ENCODE assay signal across 29 cellular contexts in the genomic region with DNA sequence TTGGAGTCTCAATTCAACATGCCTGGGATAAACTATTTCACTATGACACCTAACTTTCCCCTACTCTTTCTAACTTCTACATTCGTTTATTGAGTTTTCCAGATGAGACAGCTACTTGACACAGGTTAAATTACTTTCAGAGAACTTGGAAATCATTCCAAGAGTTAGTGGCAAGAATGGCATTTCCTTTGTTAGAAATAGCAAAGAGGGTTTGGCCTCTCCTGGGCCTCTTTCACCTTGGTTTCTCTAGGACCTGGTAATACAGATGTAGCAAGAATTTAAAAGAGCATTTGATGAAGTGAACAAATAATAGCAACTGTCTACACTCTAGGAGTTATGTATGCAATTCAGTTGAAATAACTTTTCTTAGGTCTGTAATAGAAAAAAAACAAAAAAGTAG.
DNase-seq lines count a peak whose midpoint lies in the region; FAIRE-seq and TF ChIP-seq lines count a peak whose summit lies in the region.
"Had no signal": no experiment of that assay in that cellular context is flagged by ENCODE, and none has a peak within 500 bp of the region (broad histone marks: within the 10 kb centered on the region; RNA-seq: fewer than 3 reads in every experiment).

No MANE protein-coding gene starts in this region.

- H2AFZ ChIP-seq in astrocyte (ENCODE audit: low read depth, low read length) (no peak overlapping the region), trophoblast cell (ENCODE audit: insufficient read depth, low read length, poor library complexity) (no peak overlapping the region)

- H3K27ac ChIP-seq in astrocyte (ENCODE audit: low read depth, low read length) (no peak overlapping the region), trophoblast cell (ENCODE audit: low read depth, low read length) (no peak overlapping the region)
- H3K27ac ChIP-seq: adrenal gland, lower lobe of right lung had no signal

- no peaks in the 10 kb centered on the region for H3K27me3 ChIP-seq in astrocyte (ENCODE audit: insufficient read depth, low read length)
- no peaks in the 10 kb centered on the region for H3K27me3 ChIP-seq in trophoblast cell (ENCODE audit: insufficient read depth, low read length)
- H3K27me3 ChIP-seq: adrenal gland had no signal

- no peaks in the 10 kb centered on the region for H3K79me1 ChIP-seq in trophoblast cell (ENCODE audit: low read length)

- H3K9me3 Mint-ChIP-seq in HFFc6 (no peaks in the 10 kb centered on the region), astrocyte (ENCODE audit: unreplicated experiment) (no peaks in the 10 kb centered on the region)
- H3K9me3 Mint-ChIP-seq: activated T-cell treated with anti-CD3 and anti-CD28 coated beads, Interleukin-2, amount 50 U/mL, for 24 hours; neural crest cell; stimulated activated naive CD8-positive, alpha-beta T cell treated with anti-CD3 and anti-CD28 coated beads, Interleukin-15, Interleukin-2, amounts not matched to agents 100 ng/mL and 50 ng/mL, for 24 hours had no signal

- H2BK120ac ChIP-seq in trophoblast cell (ENCODE audit: insufficient read depth, low read length, poor library complexity) = no peak overlapping the region

- H3K4me1 ChIP-seq in astrocyte (ENCODE audit: insufficient read depth, low read length) (peaks cover 5% of the 10 kb centered on the region), trophoblast cell (ENCODE audit: control insufficient read depth in 1 of 2, insufficient read depth in 2 of 2, low read length in 2 of 2) (no peaks in the 10 kb centered on the region)
- H3K4me1 ChIP-seq: adrenal gland, lower lobe of right lung had no signal

- no peak overlapping the region for H3K27ac Mint-ChIP-seq in HFFc6
- H3K27ac Mint-ChIP-seq in astrocyte (ENCODE audit: unreplicated experiment) = no peak overlapping the region
- H3K27ac Mint-ChIP-seq: activated T-cell treated with anti-CD3 and anti-CD28 coated beads, Interleukin-2, amount 50 U/mL, for 24 hours; CD4-positive, alpha-beta memory T cell; stimulated activated naive CD8-positive, alpha-beta T cell treated with anti-CD3 and anti-CD28 coated beads, Interleukin-15, Interleukin-2, amounts not matched to agents 100 ng/mL and 50 ng/mL, for 24 hours had no signal

- H4K20me1 ChIP-seq in astrocyte (ENCODE audit: insufficient read depth, low read length) = no peaks in the 10 kb centered on the region

- H3K4me3 Mint-ChIP-seq in HFFc6 (no peak overlapping the region), astrocyte (ENCODE audit: unreplicated experiment) (no peak overlapping the region)
- H3K4me3 Mint-ChIP-seq: activated T-cell treated with anti-CD3 and anti-CD28 coated beads, Interleukin-2, amount 50 U/mL, for 24 hours; CD4-positive, alpha-beta memory T cell; neural crest cell; stimulated activated naive CD8-positive, alpha-beta T cell treated with anti-CD3 and anti-CD28 coated beads, Interleukin-15, Interleukin-2, amounts not matched to agents 100 ng/mL and 50 ng/mL, for 24 hours had no signal

- no CpG with 5 or more reads among the region's 1 CpG for WGBS in trophoblast cell (ENCODE audit: extremely low coverage, insufficient coverage, insufficient read length)

- peak; percentile 1 for DNase-seq in HFFc6
- DNase-seq in astrocyte (ENCODE audit: low read depth) = peak; percentile 69
- DNase-seq in fibroblast of the aortic adventitia (ENCODE audit: low read depth) = peak; percentile 34
- peak; percentile 66 for DNase-seq in renal cortical epithelial cell (ENCODE audit: low read depth)
- no peak for DNase-seq in trophoblast cell
- no peak for DNase-seq in stimulated activated CD4-positive, alpha-beta T cell treated with anti-CD3 and anti-CD28 coated beads, Interleukin-15, amount 100 ng/mL, for 24 hours
- DNase-seq in amniotic stem cell (lab: John Stamatoyannopoulos, UW) = no peak
- DNase-seq: activated CD4-positive, alpha-beta T cell treated with anti-CD3 and anti-CD28 coated beads for 4 hours; activated CD8-positive, alpha-beta memory T cell treated with anti-CD3 and anti-CD28 coated beads for 24 hours; activated gamma-delta T cell treated with Interleukin-2 at 50 U/mL for 16 hours; activated T-cell treated with anti-CD3 and anti-CD28 coated beads, Interleukin-2, amount 50 U/mL, for 24 hours; adrenal gland; caudate nucleus; CD4-positive, alpha-beta memory T cell; DMS153; foreskin melanocyte; GDM1; hypothalamus; islet precursor cell; lower lobe of right lung; NCI-H1092 treated with DMSO at 0.1 percent for 48 hours; NCI-H187 treated with DMSO at 0.1 percent for 48 hours; NCI-H69; posterior cingulate gyrus; SK-N-SH; T-helper 2 cell had no signal

- H3K27me3 Mint-ChIP-seq in HFFc6 (ENCODE audit: insufficient read depth) (no peaks in the 10 kb centered on the region), astrocyte (ENCODE audit: low read depth, unreplicated experiment) (no peaks in the 10 kb centered on the region)
- H3K27me3 Mint-ChIP-seq: activated T-cell treated with anti-CD3 and anti-CD28 coated beads, Interleukin-2, amount 50 U/mL, for 24 hours; CD4-positive, alpha-beta memory T cell; stimulated activated naive CD8-positive, alpha-beta T cell treated with anti-CD3 and anti-CD28 coated beads, Interleukin-15, Interleukin-2, amounts not matched to agents 100 ng/mL and 50 ng/mL, for 24 hours had no signal

- peak overlapping the region; percentile 34 for H3K4me2 ChIP-seq in astrocyte (ENCODE audit: low read length)
- no peak overlapping the region for H3K4me2 ChIP-seq in trophoblast cell (ENCODE audit: low read length)
- H3K4me2 ChIP-seq: SK-N-SH had no signal

- H2BK5ac ChIP-seq in trophoblast cell (ENCODE audit: low read depth, low read length, poor library complexity) = no peak overlapping the region

- H3K4me3 ChIP-seq in astrocyte (ENCODE audit: insufficient read depth, low read depth, low read length) (no peak overlapping the region), fibroblast of the aortic adventitia (ENCODE audit: low read depth, low read length) (no peak overlapping the region), trophoblast cell (ENCODE audit: low read depth, low read length) (no peak overlapping the region)
- H3K4me3 ChIP-seq: adrenal gland, lower lobe of right lung had no signal

- no peak overlapping the region for H3K23ac ChIP-seq in trophoblast cell (ENCODE audit: low read length)

- no peak overlapping the region for H3K9ac ChIP-seq in astrocyte (ENCODE audit: low read length)
- H3K9ac ChIP-seq in trophoblast cell (ENCODE audit: low read length) = no peak overlapping the region
- H3K9ac ChIP-seq: SK-N-SH had no signal

- H4K12ac ChIP-seq in trophoblast cell (ENCODE audit: low read depth, low read length) = no peak overlapping the region

- H3K4me1 Mint-ChIP-seq in HFFc6 (ENCODE audit: low read depth) (peaks cover 10% of the 10 kb centered on the region), astrocyte (ENCODE audit: low read depth, unreplicated experiment) (peaks cover 5% of the 10 kb centered on the region)
- H3K4me1 Mint-ChIP-seq: CD4-positive, alpha-beta memory T cell; neural crest cell had no signal

- H3K9me3 ChIP-seq in astrocyte (ENCODE audit: insufficient read depth, low read depth, low read length) (no peaks in the 10 kb centered on the region), trophoblast cell (ENCODE audit: insufficient read depth, low read depth, low read length) (no peaks in the 10 kb centered on the region)
- H3K9me3 ChIP-seq: adrenal gland, lower lobe of right lung, SK-N-SH had no signal

- H3K18ac ChIP-seq in trophoblast cell (ENCODE audit: low read length) = no peak overlapping the region

- no peak overlapping the region for H3K4ac ChIP-seq in trophoblast cell (ENCODE audit: low read depth, low read length)

- no peaks in the 10 kb centered on the region for H3K36me3 ChIP-seq in astrocyte (ENCODE audit: insufficient read depth, low read length)
- H3K36me3 ChIP-seq in trophoblast cell (ENCODE audit: control insufficient read depth in 1 of 2, insufficient read depth in 2 of 2, low read length in 2 of 2) = no peaks in the 10 kb centered on the region
- H3K36me3 ChIP-seq: adrenal gland, lower lobe of right lung had no signal

- no peak overlapping the region for H2AK5ac ChIP-seq in trophoblast cell (ENCODE audit: low read length)

- no peak overlapping the region for H4K8ac ChIP-seq in trophoblast cell (ENCODE audit: low read depth, low read length)

- H3K36me3 Mint-ChIP-seq in HFFc6 (ENCODE audit: low read depth) (no peaks in the 10 kb centered on the region), astrocyte (ENCODE audit: low read depth, unreplicated experiment) (no peaks in the 10 kb centered on the region)
- H3K36me3 Mint-ChIP-seq: CD4-positive, alpha-beta memory T cell had no signal

- TF ChIP-seq CTCF in HFFc6 (IDR thresholded peaks at IDR 0.05) (no peak), astrocyte (IDR thresholded peaks at IDR 0.05; ENCODE audit: insufficient read depth, low read depth, low read length) (no peak), fibroblast of the aortic adventitia (IDR thresholded peaks at IDR 0.05; ENCODE audit: insufficient read depth, low read length) (no peak)

- FAIRE-seq in astrocyte (lab: Jason Lieb, UNC) = no peak
- FAIRE-seq: HepG2 had no signal

- no peak overlapping the region for H2BK12ac ChIP-seq in trophoblast cell (ENCODE audit: low read length)

- H4K91ac ChIP-seq in trophoblast cell (ENCODE audit: low read depth, low read length) = no peak overlapping the region

- H3K14ac ChIP-seq in trophoblast cell (ENCODE audit: low read length) = no peak overlapping the region

- H3K79me2 ChIP-seq in astrocyte (ENCODE audit: insufficient read depth, low read length) = no peaks in the 10 kb centered on the region
- H3K79me2 ChIP-seq in trophoblast cell (ENCODE audit: control insufficient read depth, insufficient read depth, low read length, poor library complexity) = no peaks in the 10 kb centered on the region

Comparison
In these comparisons a context has a peak if more than half of its experiments do, and no peak if none do; other contexts are left out.
1. DNase-seq: peak in HFFc6 (single experiment), astrocyte (single experiment), fibroblast of the aortic adventitia (single experiment) and renal cortical epithelial cell (single experiment); none in trophoblast cell (0 of 2), stimulated activated CD4-positive, alpha-beta T cell treated with anti-CD3 and anti-CD28 coated beads, Interleukin-15, amount 100 ng/mL, for 24 hours (single experiment) and amniotic stem cell (single experiment).